ENCODE assay signal across 12 cellular contexts in genomic region chr5:156479864-156480263, GRCh38.
A peak's percentile ranks its signal among the peaks of the same experiment; 100 is the strongest.
DNase-seq lines count a peak whose midpoint lies in the region; ATAC-seq, FAIRE-seq and TF ChIP-seq lines count a peak whose summit lies in the region.
"Had no signal": no experiment of that assay in that cellular context is flagged by ENCODE, and none has a peak within 500 bp of the region (broad histone marks: within the 10 kb centered on the region; RNA-seq: fewer than 3 reads in every experiment).

No MANE protein-coding gene starts in this region.

- DNase-seq in AG08396 (ENCODE audit: low spot score) (peak; percentile 50), GM23248 (peak; percentile 89), OCI-M1 (lab: John Stamatoyannopoulos, UW) (peak; percentile 59), fibroblast of the aortic adventitia (ENCODE audit: low read depth) (peak; percentile 71), omental fat pad (ENCODE audit: low spot score) (no peak), UCSD-AML1 (lab: John Stamatoyannopoulos, UW; ENCODE audit: unreplicated experiment) (no peak), spleen (no peak), H54 (ENCODE audit: insufficient read length, low spot score) (no peak)
- DNase-seq: Calu3, ovary had no signal

- intact Hi-C loops in spleen (cut with DNase I; ENCODE audit: low total_unique reads), result no loop called here

- no peak overlapping the region for H3K4me2 ChIP-seq in GM23248 (ENCODE audit: unreplicated experiment)

- peaks cover 34% of the 10 kb centered on the region for H3F3A ChIP-seq in GM23248 (ENCODE audit: insufficient read depth)

- H3K36me3 ChIP-seq in GM23248 (ENCODE audit: low read depth), result no peaks in the 10 kb centered on the region
- H3K36me3 ChIP-seq in spleen, result no peaks in the 10 kb centered on the region
- H3K36me3 ChIP-seq: ovary had no signal

- no peaks in the 10 kb centered on the region for H3K9me3 ChIP-seq in GM23248 (ENCODE audit: low read depth)
- no peaks in the 10 kb centered on the region for H3K9me3 ChIP-seq in spleen
- H3K9me3 ChIP-seq: ovary had no signal

- H3K27me3 ChIP-seq in GM23248 (replicated peaks; ENCODE audit: insufficient read depth) (no peaks in the 10 kb centered on the region), spleen (replicated peaks in 1 of 7) (no peaks in the 10 kb centered on the region)
- H3K27me3 ChIP-seq: ovary had no signal

- H2AFZ ChIP-seq in GM23248, result no peak overlapping the region

- 0 out of 2 replicates have a peak overlapping the region, but pooled peaks have one; percentile 23 for H3K9ac ChIP-seq in GM23248

- TF ChIP-seq CTCF in fibroblast of the aortic adventitia (IDR thresholded peaks at IDR 0.05; ENCODE audit: insufficient read depth, low read length) (no peak), omental fat pad (IDR thresholded peaks at IDR 0.05) (no peak), spleen (IDR thresholded peaks at IDR 0.05 in 8 of 11, conservative IDR thresholded peaks at IDR 0.05 in 3 of 11) (no peak)

- FAIRE-seq in H54 (lab: Jason Lieb, UNC), result no peak
- FAIRE-seq: islet of Langerhans had no signal

- ATAC-seq in omental fat pad (ENCODE audit: low FRiP score), result no peak
- ATAC-seq: Right ventricle myocardium inferior had no signal

- in situ Hi-C loops in GM23248 (cut with MboI), result no loop called here

- no peaks in the 10 kb centered on the region for H3K79me2 ChIP-seq in GM23248 (ENCODE audit: insufficient read depth)

- H3K4me1 ChIP-seq in GM23248 (ENCODE audit: insufficient read depth) (peaks cover 40% of the 10 kb centered on the region), spleen (no peaks in the 10 kb centered on the region)

- no peaks in the 10 kb centered on the region for H3K9me2 ChIP-seq in GM23248 (ENCODE audit: insufficient read depth)

- WGBS in GM23248 (ENCODE audit: low coverage in 1 of 2, low lambda C conversion rate in 2 of 2, missing lambda C conversion rate in 2 of 2), 2 experiments, result 89 to 95% methylated on average over 1 of the region's 1 CpG
- WGBS in spleen, 5 donors, result 74 to 88% (median 76%) methylated on average over 1 of the region's 1 CpG

- no peak for TF ChIP-seq POLR2A in spleen (IDR thresholded peaks at IDR 0.05)
- no peak for TF ChIP-seq POLR2A in H54 (IDR thresholded peaks at IDR 0.05; ENCODE audit: low read depth, low read length)

- H3K4me3 ChIP-seq in GM23248 (no peak overlapping the region), fibroblast of the aortic adventitia (ENCODE audit: low read depth, low read length) (no peak overlapping the region), spleen (no peak overlapping the region)
- H3K4me3 ChIP-seq: ovary had no signal

- H4K20me1 ChIP-seq in GM23248 (ENCODE audit: insufficient read depth), result no peaks in the 10 kb centered on the region

- peak overlapping the region; percentile 60 for H3K27ac ChIP-seq in GM23248
- no peak overlapping the region for H3K27ac ChIP-seq in spleen
- H3K27ac ChIP-seq: ovary had no signal

Comparison
In these comparisons a context has a peak if more than half of its experiments do, and no peak if none do; other contexts are left out.
1. DNase-seq: peak in AG08396 (single experiment), GM23248 (single experiment), OCI-M1 (single experiment) and fibroblast of the aortic adventitia (single experiment); none in omental fat pad (single experiment), UCSD-AML1 (single experiment), spleen (single experiment) and H54 (single experiment).